Comparison of ENCODE assay signal across 1 cellular context in genomic region chr1:112686835-112687234, GRCh38.
TF ChIP-seq lines count a peak whose summit lies in the region.

No MANE protein-coding gene starts in this region.

TF ChIP-seq in WTC11, 78 proteins besides CTCF, POLR2A, EP300 and RAD21 (continued from another document):
- no peak for TF ChIP-seq CDX4 (CRISPR knock-in tag; IDR thresholded peaks at IDR 0.05; ENCODE audit: borderline replicate concordance)
- no peak for TF ChIP-seq FOXK1 (CRISPR knock-in tag; IDR thresholded peaks at IDR 0.05)
- TF ChIP-seq ZNF416 (CRISPR knock-in tag; IDR thresholded peaks at IDR 0.05): no peak
- TF ChIP-seq, protein P1, sequence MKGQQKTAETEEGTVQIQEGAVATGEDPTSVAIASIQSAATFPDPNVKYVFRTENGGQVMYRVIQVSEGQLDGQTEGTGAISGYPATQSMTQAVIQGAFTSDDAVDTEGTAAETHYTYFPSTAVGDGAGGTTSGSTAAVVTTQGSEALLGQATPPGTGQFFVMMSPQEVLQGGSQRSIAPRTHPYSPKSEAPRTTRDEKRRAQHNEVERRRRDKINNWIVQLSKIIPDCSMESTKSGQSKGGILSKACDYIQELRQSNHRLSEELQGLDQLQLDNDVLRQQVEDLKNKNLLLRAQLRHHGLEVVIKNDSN (CRISPR knock-in tag; IDR thresholded peaks at IDR 0.05): no peak
- no peak for TF ChIP-seq NFE2L1 (CRISPR knock-in tag; IDR thresholded peaks at IDR 0.05)
- no peak for TF ChIP-seq USF2 (CRISPR knock-in tag; IDR thresholded peaks at IDR 0.05)
- no peak for TF ChIP-seq IRF2 (CRISPR knock-in tag; IDR thresholded peaks at IDR 0.05; ENCODE audit: borderline replicate concordance, low read depth)
